ENCODE assay signal across 11 cellular contexts in the genomic region with DNA sequence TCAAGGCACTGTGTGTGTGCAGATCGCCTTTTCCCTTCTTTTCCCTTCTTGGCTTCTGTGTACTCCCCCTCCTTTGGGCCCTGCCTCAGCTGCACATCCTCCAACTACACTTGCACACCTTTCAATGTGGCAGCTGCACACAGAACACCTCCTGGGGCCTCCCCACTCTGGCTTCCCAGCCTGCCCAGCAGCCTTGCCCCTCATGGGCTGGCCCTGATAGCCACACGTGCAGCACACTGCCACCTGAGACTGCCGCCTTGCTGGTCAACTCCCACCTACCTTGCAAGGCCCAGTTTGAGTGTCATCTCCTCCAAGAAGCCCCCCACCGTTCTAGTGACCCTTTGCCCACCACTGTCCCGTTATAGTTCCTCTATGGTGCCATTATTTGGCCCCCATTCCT.
DNase-seq lines count a peak whose midpoint lies in the region; ATAC-seq, FAIRE-seq and TF ChIP-seq lines count a peak whose summit lies in the region.
"Had no signal": no experiment of that assay in that cellular context is flagged by ENCODE, and none has a peak within 500 bp of the region (broad histone marks: within the 10 kb centered on the region; RNA-seq: fewer than 3 reads in every experiment).

No MANE protein-coding gene starts in this region.

- H3K27me3 Mint-ChIP-seq in activated T-helper 17 cell treated with anti-CD3 and anti-CD28 coated beads, Interleukin-2, amount 50 U/mL, for 72 hours: no peaks in the 10 kb centered on the region

- DNase-seq in GM12891 (ENCODE audit: insufficient read length, low spot score) (no peak), hepatocyte (ENCODE audit: low spot score) (no peak), smooth muscle cell (lab: John Stamatoyannopoulos, UW; ENCODE audit: unreplicated experiment) (no peak), NCI-H69 (lab: John Stamatoyannopoulos, UW) (no peak)
- no peak for DNase-seq in activated naive CD4-positive, alpha-beta T cell treated with anti-CD3 and anti-CD28 coated beads, Interleukin-2, amount 50 U/mL, for 16 hours
- DNase-seq: central memory CD4-positive, alpha-beta T cell; stimulated activated CD4-positive, alpha-beta T cell treated with anti-CD3 and anti-CD28 coated beads, Interleukin-4, amount 100 ng/mL, for 24 hours had no signal

- peak; percentile 81 for FAIRE-seq in GM12891 (lab: Jason Lieb, UNC)

- H4K20me1 ChIP-seq in hepatocyte (ENCODE audit: insufficient read depth, poor library complexity, severe bottlenecking) (peaks cover 21% of the 10 kb centered on the region), smooth muscle cell (ENCODE audit: low read depth) (peaks cover 58% of the 10 kb centered on the region)

- H3K9me2 ChIP-seq in hepatocyte (replicated peaks; ENCODE audit: insufficient read depth): no peaks in the 10 kb centered on the region

- TF ChIP-seq POLR2A in GM12891 (IDR thresholded peaks at IDR 0.05; ENCODE audit: low read depth, low read length): 0 out of 2 replicates have a peak, but pooled peaks have one; percentile 36

- peaks cover 59% of the 10 kb centered on the region for H3K4me1 ChIP-seq in hepatocyte (ENCODE audit: insufficient read depth)
- H3K4me1 ChIP-seq in smooth muscle cell (ENCODE audit: low read depth): peaks cover 22% of the 10 kb centered on the region

- H3K36me3 ChIP-seq in hepatocyte (replicated peaks; ENCODE audit: insufficient read depth, low read depth): no peaks in the 10 kb centered on the region
- no peaks in the 10 kb centered on the region for H3K36me3 ChIP-seq in smooth muscle cell (ENCODE audit: low read depth)

- no peaks in the 10 kb centered on the region for H3K36me3 Mint-ChIP-seq in activated T-helper 17 cell treated with anti-CD3 and anti-CD28 coated beads, Interleukin-2, amount 50 U/mL, for 72 hours (ENCODE audit: low read depth)

- peak overlapping the region; percentile 75 for H3K4me3 Mint-ChIP-seq in activated T-helper 17 cell treated with anti-CD3 and anti-CD28 coated beads, Interleukin-2, amount 50 U/mL, for 72 hours

- 80% methylated on average over 5 of the region's 5 CpGs for WGBS in hepatocyte (ENCODE audit: low lambda C conversion rate, missing lambda C conversion rate)
- 79% methylated on average over 5 of the region's 5 CpGs for WGBS in smooth muscle cell (ENCODE audit: low lambda C conversion rate)

- H3K9me3 ChIP-seq in hepatocyte (ENCODE audit: low read depth) (no peaks in the 10 kb centered on the region), smooth muscle cell (replicated peaks; ENCODE audit: low read depth) (no peaks in the 10 kb centered on the region)

- H3K27ac ChIP-seq in hepatocyte (peak overlapping the region; percentile 86), smooth muscle cell (ENCODE audit: low read depth) (peak overlapping the region; percentile 99)
- H3K27ac ChIP-seq: VCaP had no signal

- peaks cover 57% of the 10 kb centered on the region for H3K4me1 Mint-ChIP-seq in activated T-helper 17 cell treated with anti-CD3 and anti-CD28 coated beads, Interleukin-2, amount 50 U/mL, for 72 hours

- no peak for TF ChIP-seq CTCF in hepatocyte (IDR thresholded peaks at IDR 0.05; ENCODE audit: poor library complexity)
- no peak for TF ChIP-seq CTCF in smooth muscle cell (IDR thresholded peaks at IDR 0.05; ENCODE audit: borderline replicate concordance, insufficient read depth, poor library complexity, severe bottlenecking)

- peak overlapping the region; percentile 93 for H3K9ac ChIP-seq in smooth muscle cell (ENCODE audit: low read depth)

- peak overlapping the region; percentile 91 for H3K27ac Mint-ChIP-seq in activated T-helper 17 cell treated with anti-CD3 and anti-CD28 coated beads, Interleukin-2, amount 50 U/mL, for 72 hours

- no peak for ATAC-seq in activated T-helper 17 cell treated with anti-CD3 and anti-CD28 coated beads, Interleukin-2, amount 50 U/mL, for 72 hours (replicated peaks)
- ATAC-seq in HG02981 (IDR thresholded peaks at IDR 0.05; ENCODE audit: unreplicated experiment): no peak
- no peak for ATAC-seq in GM21526 (IDR thresholded peaks at IDR 0.05; ENCODE audit: low FRiP score, unreplicated experiment)

- H3K27me3 ChIP-seq in hepatocyte: no peaks in the 10 kb centered on the region
- no peaks in the 10 kb centered on the region for H3K27me3 ChIP-seq in smooth muscle cell (ENCODE audit: low read depth)

- H3F3A ChIP-seq in smooth muscle cell (ENCODE audit: low read depth): peaks cover 8% of the 10 kb centered on the region

- peak overlapping the region; percentile 20 for H3K4me2 ChIP-seq in hepatocyte
- H3K4me2 ChIP-seq in smooth muscle cell: peak overlapping the region; percentile 76

- H3K9me3 Mint-ChIP-seq in activated T-helper 17 cell treated with anti-CD3 and anti-CD28 coated beads, Interleukin-2, amount 50 U/mL, for 72 hours: no peaks in the 10 kb centered on the region

- H3K4me3 ChIP-seq in hepatocyte (no peak overlapping the region), smooth muscle cell (no peak overlapping the region)

- H3K79me2 ChIP-seq in hepatocyte (peaks cover 96% of the 10 kb centered on the region), smooth muscle cell (ENCODE audit: low read depth) (peaks cover 68% of the 10 kb centered on the region)

- H2AFZ ChIP-seq in hepatocyte: no peak overlapping the region
- H2AFZ ChIP-seq in smooth muscle cell (ENCODE audit: low read depth): no peak overlapping the region

TF ChIP-seq in GM12891, 5 proteins besides CTCF, POLR2A, EP300 and RAD21:
- TF ChIP-seq POLR2AphosphoS5 (IDR thresholded peaks at IDR 0.05; ENCODE audit: low read depth, low read length) (peak; percentile 34; the same call in 1 of the 2 replicates), PAX5 (IDR thresholded peaks at IDR 0.05; ENCODE audit: insufficient read depth, low read length, severe bottlenecking) (no peak)
